ENCODE assay signal across 30 cellular contexts in genomic region chr1:75733661-75734060, GRCh38.
"Had no signal": no experiment of that assay in that cellular context is flagged by ENCODE, and none has a peak within 500 bp of the region (broad histone marks: within the 10 kb centered on the region; RNA-seq: fewer than 3 reads in every experiment).

No MANE protein-coding gene starts in this region.

- H3K4me3 Mint-ChIP-seq: activated CD8-positive, alpha-beta T cell treated with anti-CD3 and anti-CD28 coated beads for 36 hours; activated naive CD8-positive, alpha-beta T cell; activated T-cell treated with anti-CD3 and anti-CD28 coated beads, Interleukin-2, amount 50 U/mL, for 4 hours; activated T-helper 17 cell treated with anti-CD3 and anti-CD28 coated beads, Interleukin-2, amount 50 U/mL, for 72 hours; central memory CD8-positive, alpha-beta T cell; effector memory CD8-positive, alpha-beta T cell; T-helper 17 cell; WTC11 had no signal

- ATAC-seq: activated CD8-positive, alpha-beta T cell treated with anti-CD3 and anti-CD28 coated beads for 36 hours; activated T-cell treated with anti-CD3 and anti-CD28 coated beads, Interleukin-2, amount 50 U/mL, for 4 hours; activated T-helper 17 cell treated with anti-CD3 and anti-CD28 coated beads, Interleukin-2, amount 50 U/mL, for 72 hours; effector memory CD8-positive, alpha-beta T cell; foreskin keratinocyte; gastroesophageal sphincter; heart right ventricle; T-helper 17 cell; WTC11 had no signal

- H3K27ac Mint-ChIP-seq: activated CD8-positive, alpha-beta T cell treated with anti-CD3 and anti-CD28 coated beads for 36 hours; activated naive CD8-positive, alpha-beta T cell; activated T-helper 17 cell treated with anti-CD3 and anti-CD28 coated beads, Interleukin-2, amount 50 U/mL, for 72 hours; effector memory CD8-positive, alpha-beta T cell; T-helper 17 cell; WTC11 had no signal

- H3K9me3 ChIP-seq: esophagus muscularis mucosa, gastroesophageal sphincter, heart right ventricle had no signal

- H3K4me1 Mint-ChIP-seq: activated T-helper 17 cell treated with anti-CD3 and anti-CD28 coated beads, Interleukin-2, amount 50 U/mL, for 72 hours; WTC11 had no signal

- H3K27me3 ChIP-seq: brain microvascular endothelial cell, esophagus muscularis mucosa, foreskin keratinocyte, gastroesophageal sphincter, heart right ventricle had no signal

- H3K4me3 ChIP-seq: esophagus muscularis mucosa, gastroesophageal sphincter, heart right ventricle had no signal

- H3K4me1 ChIP-seq: esophagus muscularis mucosa, foreskin keratinocyte, gastroesophageal sphincter, heart right ventricle had no signal

- H3K27ac ChIP-seq: brain microvascular endothelial cell, esophagus muscularis mucosa, foreskin keratinocyte, gastroesophageal sphincter, heart right ventricle, VCaP had no signal

- H3K27me3 Mint-ChIP-seq: activated CD8-positive, alpha-beta T cell treated with anti-CD3 and anti-CD28 coated beads for 36 hours; activated naive CD8-positive, alpha-beta T cell; activated T-helper 17 cell treated with anti-CD3 and anti-CD28 coated beads, Interleukin-2, amount 50 U/mL, for 72 hours; central memory CD8-positive, alpha-beta T cell; effector memory CD8-positive, alpha-beta T cell; T-helper 17 cell had no signal

- DNase-seq: activated CD4-positive, alpha-beta T cell treated with anti-CD3 and anti-CD28 coated beads for 1 hour; activated CD4-positive, alpha-beta T cell treated with anti-CD3 and anti-CD28 coated beads for 4 hours; activated CD4-positive, alpha-beta T cell treated with anti-CD3 and anti-CD28 coated beads, Interleukin-2, amount 50 U/mL, for 1 hour; activated CD4-positive, alpha-beta T cell treated with anti-CD3 and anti-CD28 coated beads, Interleukin-2, amount 50 U/mL, for 48 hours; activated CD8-positive, alpha-beta memory T cell treated with anti-CD3 and anti-CD28 coated beads for 24 hours; activated CD8-positive, alpha-beta T cell treated with anti-CD3 and anti-CD28 coated beads for 36 hours; activated effector memory CD4-positive, alpha-beta T cell treated with Interleukin-2 at 50 U/mL for 16 hours; activated gamma-delta T cell treated with Interleukin-2 at 50 U/mL for 16 hours; activated naive CD4-positive, alpha-beta T cell treated with anti-CD3 and anti-CD28 coated beads, Interleukin-2, amount 50 U/mL, for 16 hours; activated naive CD4-positive, alpha-beta T cell treated with Interleukin-2 at 50 U/mL for 16 hours; activated T-cell treated with anti-CD3 and anti-CD28 coated beads, Interleukin-2, amount 50 U/mL, for 4 hours; amniotic stem cell; anterior cingulate cortex; brain microvascular endothelial cell; cortex of kidney; dermis blood vessel endothelial cell; effector CD4-positive, alpha-beta T cell; effector memory CD8-positive, alpha-beta T cell; erythroblast; foreskin keratinocyte; heart right ventricle; T-helper 1 cell; T-helper 17 cell had no signal

- H3K9me3 Mint-ChIP-seq: activated CD8-positive, alpha-beta T cell treated with anti-CD3 and anti-CD28 coated beads for 36 hours; activated T-cell treated with anti-CD3 and anti-CD28 coated beads, Interleukin-2, amount 50 U/mL, for 4 hours; activated T-helper 17 cell treated with anti-CD3 and anti-CD28 coated beads, Interleukin-2, amount 50 U/mL, for 72 hours; central memory CD8-positive, alpha-beta T cell; effector memory CD8-positive, alpha-beta T cell; WTC11 had no signal
